ENCODE assay signal across 1 cellular context in genomic region chrX:119583431-119584059, GRCh38.
TF ChIP-seq lines count a peak whose summit lies in the region.

No MANE protein-coding gene starts in this region.

TF ChIP-seq in SK-N-SH, 30 proteins besides CTCF, POLR2A, EP300 and RAD21 (continued from another document):
- TF ChIP-seq ZBTB33 (IDR thresholded peaks at IDR 0.05; ENCODE audit: borderline replicate concordance, low read depth) (no peak), POLR2AphosphoS5 (IDR thresholded peaks at IDR 0.05; ENCODE audit: low read depth, low read length) (no peak), REST (IDR thresholded peaks at IDR 0.05; ENCODE audit: low read depth, low read length) (no peak), GABPA (IDR thresholded peaks at IDR 0.05; ENCODE audit: low read depth) (no peak), NRF1 (IDR thresholded peaks at IDR 0.05; ENCODE audit: low read depth, low read length) (no peak), FOXJ3 (CRISPR knock-in tag; IDR thresholded peaks at IDR 0.05) (no peak), YY1 (IDR thresholded peaks at IDR 0.05; ENCODE audit: low read depth) (no peak), SMC3 (IDR thresholded peaks at IDR 0.05; ENCODE audit: low read depth, low read length) (no peak), USF2 (IDR thresholded peaks at IDR 0.05; ENCODE audit: borderline replicate concordance, low read depth, low read length) (no peak), USF1 (IDR thresholded peaks at IDR 0.05; ENCODE audit: borderline replicate concordance, low read depth) (no peak), PBX3 (IDR thresholded peaks at IDR 0.05) (no peak), FOXM1 (IDR thresholded peaks at IDR 0.05; ENCODE audit: low read depth) (no peak), JUND (IDR thresholded peaks at IDR 0.05) (no peak), EZH2phosphoT487 (IDR thresholded peaks at IDR 0.05; ENCODE audit: borderline replicate concordance, low read depth) (no peak), MEF2A (IDR thresholded peaks at IDR 0.05; ENCODE audit: borderline replicate concordance, low read depth) (no peak), RFX5 (IDR thresholded peaks at IDR 0.05; ENCODE audit: low read length) (no peak)
